20 cellular contexts compared by ENCODE assay signal in the genomic region with DNA sequence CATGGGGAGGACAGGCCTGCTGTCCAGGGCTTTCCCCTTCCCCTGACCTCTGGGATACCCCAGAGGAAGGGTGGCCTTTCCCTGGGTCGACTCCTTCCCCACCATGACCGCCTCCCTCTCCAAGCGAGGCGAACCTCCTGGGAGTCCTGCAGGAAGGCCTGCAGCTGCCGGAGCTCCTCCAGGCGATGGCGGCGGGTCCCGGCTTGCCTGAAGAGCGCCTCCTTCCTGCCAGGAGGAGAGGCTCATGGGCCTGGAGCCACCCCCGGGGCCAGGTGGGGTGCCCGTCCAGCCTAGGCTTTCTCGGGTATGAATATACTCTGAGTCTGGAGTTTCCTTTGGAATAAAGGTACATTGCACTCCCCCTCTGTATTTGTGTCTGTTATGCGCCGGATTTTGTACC. TPM values are rescaled to one million over a fixed set of nuclear protein-coding genes. Genes with fewer than 3 reads are reported as not detected.
DNase-seq lines count a peak whose midpoint lies in the region; ATAC-seq, FAIRE-seq and TF ChIP-seq lines count a peak whose summit lies in the region.
"Had no signal": no experiment of that assay in that cellular context is flagged by ENCODE, and none has a peak within 500 bp of the region (broad histone marks: within the 10 kb centered on the region; RNA-seq: fewer than 3 reads in every experiment).

No MANE protein-coding gene starts in this region.

- H3K36me3 ChIP-seq in H7 (replicated peaks; ENCODE audit: control insufficient read depth, insufficient read depth, low read length) (no peaks in the 10 kb centered on the region), PC-3 (ENCODE audit: low read depth, low read length) (no peaks in the 10 kb centered on the region), H1 (ENCODE audit: control insufficient read depth in 2 of 4, insufficient read depth in 4 of 4, low read length in 3 of 4) (no peaks in the 10 kb centered on the region), neural progenitor cell (no peaks in the 10 kb centered on the region)
- H3K36me3 ChIP-seq: BLaER1 treated with 17β-estradiol and CSF1 and Interleukin-3, amounts not matched to agents 10 nM and 100 nM had no signal

- no peak overlapping the region for H2BK120ac ChIP-seq in H1 (replicated peaks; ENCODE audit: low read depth, low read length)

- no peak overlapping the region for H4K8ac ChIP-seq in H1 (ENCODE audit: extremely low read depth, insufficient read depth, low read length)

- 0 out of 2 replicates have a peak overlapping the region, but pooled peaks have one; percentile 9 for H2BK12ac ChIP-seq in H1 (ENCODE audit: low read depth, low read length)

- H3K27me3 Mint-ChIP-seq in neural progenitor cell (ENCODE audit: insufficient read depth, low read depth) = peaks cover 8% of the 10 kb centered on the region
- H3K27me3 Mint-ChIP-seq: CD4-positive, alpha-beta T cell had no signal

- no peak for TF ChIP-seq POLR2A in H1 (IDR thresholded peaks at IDR 0.05; ENCODE audit: control extremely low read depth in 1 of 2, low read depth in 2 of 2, low read length in 2 of 2)

- H3K4me2 ChIP-seq in PC-3 (ENCODE audit: low read length) = no peak overlapping the region
- no peak overlapping the region for H3K4me2 ChIP-seq in H1 (ENCODE audit: insufficient read depth in 1 of 2, low read depth in 2 of 2, low read length in 2 of 2)
- no peak overlapping the region for H3K4me2 ChIP-seq in neural progenitor cell

- no peak overlapping the region for H3K27ac Mint-ChIP-seq in neural progenitor cell
- H3K27ac Mint-ChIP-seq: CD4-positive, alpha-beta T cell had no signal

- H3K79me1 ChIP-seq in H1 (ENCODE audit: low read depth, low read length) = no peaks in the 10 kb centered on the region

- CTCF ChIA-PET in PC-3 (lab: Charles Lee) (no interaction called here), H1 (lab: Charles Lee; ENCODE audit: partially characterized antibody) (interaction anchor here (0.6 to 5.5 kb wide), 26 partner anchors 9 to 335 kb away, joined by 3 to 49 read pairs (median 4); a partner anchor contains a TSS)

- no peak overlapping the region for H4K91ac ChIP-seq in H1 (replicated peaks; ENCODE audit: insufficient read length, low read length)

- TF ChIP-seq RAD21 in H1 (IDR thresholded peaks at IDR 0.05 in 1 of 2, conservative IDR thresholded peaks at IDR 0.05 in 1 of 2; ENCODE audit: low read depth in 2 of 2, low read length in 2 of 2) = peak in 1 of 2 experiments; percentile 36; a peak in 3 of 4 replicates

- ATAC-seq in PC-3 (no peak), GM21576 (IDR thresholded peaks at IDR 0.05; ENCODE audit: unreplicated experiment) (no peak)
- ATAC-seq: HCT116 had no signal

- intact Hi-C loops in PC-3 (cut with micrococcal nuclease) = no loop called here

- H3K9me2 ChIP-seq in PC-3 (replicated peaks; ENCODE audit: low read length) = no peaks in the 10 kb centered on the region

- H3F3A ChIP-seq in PC-3 (ENCODE audit: low read length, unreplicated experiment) (no peaks in the 10 kb centered on the region), neural progenitor cell (ENCODE audit: low read depth) (no peaks in the 10 kb centered on the region)

- 0 out of 2 replicates have a peak, but pooled peaks have one; percentile 14 for TF ChIP-seq CTCF in PC-3 (conservative IDR thresholded peaks at IDR 0.05; ENCODE audit: low read depth, low read length)
- TF ChIP-seq CTCF in H1 (IDR thresholded peaks at IDR 0.05; ENCODE audit: control extremely low read depth in 1 of 3, insufficient read depth in 1 of 3, low read depth in 1 of 3, low read length in 3 of 3) = peak in 2 of 3 experiments; percentile 29 to 36; a peak in 2 of 4 replicates
- no peak for TF ChIP-seq CTCF in neural progenitor cell (IDR thresholded peaks at IDR 0.05)
- no peak for TF ChIP-seq CTCF in D721Med (IDR thresholded peaks at IDR 0.05; ENCODE audit: insufficient read depth, missing control alignments)

- H3K18ac ChIP-seq in H1 (ENCODE audit: extremely low read depth, low read length) = no peak overlapping the region

- no peak for FAIRE-seq in H1 (lab: Jason Lieb, UNC)
- FAIRE-seq in D721Med (lab: Jason Lieb, UNC) = no peak
- FAIRE-seq: G401.6, GM12891 had no signal

- H3K4me3 ChIP-seq in H7 (ENCODE audit: insufficient read depth, low read depth, low read length) = no peak overlapping the region
- H3K4me3 ChIP-seq in PC-3 (ENCODE audit: low read length) = no peak overlapping the region
- no peak overlapping the region for H3K4me3 ChIP-seq in H1 (ENCODE audit: extremely low read depth in 1 of 4, insufficient read depth in 2 of 4, low read depth in 3 of 4, low read length in 4 of 4)
- H3K4me3 ChIP-seq in neural progenitor cell = no peak overlapping the region
- H3K4me3 ChIP-seq: BLaER1 treated with 17β-estradiol and CSF1 and Interleukin-3, amounts not matched to agents 10 nM and 100 nM had no signal

- H3K9me3 ChIP-seq in PC-3 (ENCODE audit: low read length) = no peaks in the 10 kb centered on the region
- H3K9me3 ChIP-seq in H1 (ENCODE audit: insufficient read depth in 2 of 2, low read depth in 1 of 2, low read length in 1 of 2) = no peaks in the 10 kb centered on the region
- no peaks in the 10 kb centered on the region for H3K9me3 ChIP-seq in neural progenitor cell (ENCODE audit: low read depth)
- H3K9me3 ChIP-seq: BLaER1 treated with 17β-estradiol and CSF1 and Interleukin-3, amounts not matched to agents 10 nM and 100 nM had no signal

- POLR2A ChIA-PET in PC-3 (lab: Charles Lee; ENCODE audit: unreplicated experiment) (no interaction called here), H1 (lab: Charles Lee; ENCODE audit: partially characterized antibody) (interaction anchor here (1.0 kb wide), 1 partner anchor 12 kb away, joined by 3 read pairs; no protein-coding TSS in a partner anchor)

- no peak overlapping the region; the same call in 1 of the 2 replicates for H2BK5ac ChIP-seq in H1 (ENCODE audit: low read depth, low read length)

- H2BK20ac ChIP-seq in H1 (ENCODE audit: low read length) = no peak overlapping the region

- no peak overlapping the region for H3K23ac ChIP-seq in H1 (ENCODE audit: insufficient read length)

- no peaks in the 10 kb centered on the region for H3K27me3 ChIP-seq in H7 (ENCODE audit: control insufficient read depth, insufficient read depth, low read length)
- no peaks in the 10 kb centered on the region for H3K27me3 ChIP-seq in PC-3 (ENCODE audit: low read length)
- no peaks in the 10 kb centered on the region; a peak in 3 of 7 replicates for H3K27me3 ChIP-seq in H1 (replicated peaks in 1 of 4; ENCODE audit: control insufficient read depth in 3 of 4, extremely low read depth in 1 of 4, insufficient read depth in 3 of 4, low read length in 3 of 4)
- no peaks in the 10 kb centered on the region for H3K27me3 ChIP-seq in neural progenitor cell
- H3K27me3 ChIP-seq: BLaER1 treated with 17β-estradiol and CSF1 and Interleukin-3, amounts not matched to agents 10 nM and 100 nM had no signal

- H3K9me3 Mint-ChIP-seq in neural progenitor cell = no peaks in the 10 kb centered on the region
- H3K9me3 Mint-ChIP-seq: CD4-positive, alpha-beta T cell had no signal

- WGBS in H1 (ENCODE audit: extremely low coverage in 1 of 2, insufficient coverage in 1 of 2, insufficient read length in 1 of 2, insufficient replicate concordance in 2 of 2, low coverage in 1 of 2, low lambda C conversion rate in 2 of 2, missing lambda C conversion rate in 1 of 2), 2 experiments = 86% methylated on average over 15 of the region's 15 CpGs; no CpG with 5 or more reads in 1 of the 2 experiments

- H3K4me1 ChIP-seq in PC-3 (ENCODE audit: insufficient read depth, low read length) = no peaks in the 10 kb centered on the region
- peaks cover 0 to 16% (median 2%) of the 10 kb centered on the region in 4 experiments; a peak in 2 of 7 replicates for H3K4me1 ChIP-seq in H1 (replicated peaks in 1 of 4; ENCODE audit: control insufficient read depth in 3 of 4, insufficient read depth in 4 of 4, low read length in 3 of 4)
- H3K4me1 ChIP-seq in neural progenitor cell = peaks cover 16% of the 10 kb centered on the region

- no peaks in the 10 kb centered on the region for H3K36me3 Mint-ChIP-seq in neural progenitor cell

- BruUV-seq in PC-3 (replicated peaks; lab: Mats Ljungman, UMichigan) = no TSS peak

- H3K27ac ChIP-seq in PC-3 (ENCODE audit: low read length) (no peak overlapping the region), H1 (ENCODE audit: low read depth, low read length) (no peak overlapping the region), neural progenitor cell (no peak overlapping the region)
- H3K27ac ChIP-seq: BLaER1 treated with 17β-estradiol and CSF1 and Interleukin-3, amounts not matched to agents 10 nM and 100 nM; HL-60 had no signal

- peak overlapping the region; percentile 10; the same call in 1 of the 2 replicates for H2BK15ac ChIP-seq in H1 (ENCODE audit: low read length)

- H3K4ac ChIP-seq in H1 (replicated peaks; ENCODE audit: insufficient read length, low read depth, low read length) = no peak overlapping the region

- no peak overlapping the region for H3K14ac ChIP-seq in H1 (ENCODE audit: insufficient read length)

- H4K20me1 ChIP-seq in PC-3 (ENCODE audit: low read length) (no peaks in the 10 kb centered on the region), H1 (replicated peaks in 1 of 2; ENCODE audit: control insufficient read depth in 1 of 2, insufficient read depth in 2 of 2, low read length in 2 of 2) (no peaks in the 10 kb centered on the region), neural progenitor cell (ENCODE audit: low read depth) (no peaks in the 10 kb centered on the region)

- H3K4me1 Mint-ChIP-seq in neural progenitor cell = peaks cover 39% of the 10 kb centered on the region

- H3K9ac ChIP-seq in PC-3 (ENCODE audit: low read length) (no peak overlapping the region), H1 (replicated peaks in 1 of 4; ENCODE audit: extremely low read depth in 1 of 4, low read depth in 3 of 4, low read length in 3 of 4) (no peak overlapping the region), neural progenitor cell (no peak overlapping the region)

- DNase-seq in H7 = peak; percentile 83
- DNase-seq in PC-3 = no peak
- no peak for DNase-seq in H1 (ENCODE audit: low read depth in 1 of 2, low spot score in 2 of 2)
- no peak for DNase-seq in neural progenitor cell (ENCODE audit: low spot score)
- no peak for DNase-seq in D721Med (ENCODE audit: insufficient read length, low spot score)
- DNase-seq in DMS79 treated with DMSO at 0.1 percent for 48 hours (lab: John Stamatoyannopoulos, UW) = no peak
- no peak for DNase-seq in activated CD4-positive, alpha-beta T cell treated with anti-CD3 and anti-CD28 coated beads, Interleukin-2, amount 50 U/mL, for 4 hours
- DNase-seq: ACHN; Calu3; CD4-positive, alpha-beta T cell; DMS79; EL; GOT3; IMR-90 had no signal

- no peak overlapping the region for H4K5ac ChIP-seq in H1 (ENCODE audit: insufficient read length, low read depth, low read length)

- no peaks in the 10 kb centered on the region for H3K79me2 ChIP-seq in PC-3 (ENCODE audit: low read length)
- H3K79me2 ChIP-seq in H1 (ENCODE audit: control insufficient read depth in 1 of 2, insufficient read depth in 2 of 2, low read length in 2 of 2) = no peaks in the 10 kb centered on the region
- no peaks in the 10 kb centered on the region for H3K79me2 ChIP-seq in neural progenitor cell (ENCODE audit: low read depth)

- peak overlapping the region; percentile 53 for H3K4me3 Mint-ChIP-seq in neural progenitor cell
- H3K4me3 Mint-ChIP-seq: CD4-positive, alpha-beta T cell had no signal

- no peaks in the 10 kb centered on the region for H3K23me2 ChIP-seq in H1 (ENCODE audit: low read depth, low read length)

- H2AK5ac ChIP-seq in H1 (ENCODE audit: low read depth, low read length) = no peak overlapping the region

- H3K56ac ChIP-seq in H1 (replicated peaks; ENCODE audit: insufficient read length, low read depth, low read length) = no peak overlapping the region

- H2AFZ ChIP-seq in PC-3 (ENCODE audit: low read length) (no peak overlapping the region), H1 (ENCODE audit: low read length) (no peak overlapping the region), neural progenitor cell (replicated peaks) (no peak overlapping the region)

- no peak for TF ChIP-seq EP300 in H1 (IDR thresholded peaks at IDR 0.05; ENCODE audit: borderline replicate concordance in 1 of 2, low read depth in 2 of 2, low read length in 2 of 2)

RNA-seq across cellular contexts. Expression of a gene that starts 20.1 kb away (rescaled TPM):
- total RNA-seq in H7 (2014; rRNA removed; shearing (Covaris generic)) = 3.0 and 5.3 TPM in 2 replicates
- total RNA-seq in PC-3 (2014; rRNA removed) (7.0 and 12.2 TPM in 2 replicates), neural progenitor cell (ENCODE audit: low replicate concordance) (2.0 and 10.1 TPM in 2 replicates)
- total RNA-seq in H1 (2021; fragmentation: NEBNext Ultra II Directional; extraction: Animal tissue kit (Norgen Biotek cat#: 25700)) = 4.2 and 8.0 TPM in 2 replicates
- 9.2 TPM in 2 replicates for polyA plus RNA-seq in H1 (2011; rRNA removed)
- polyA plus RNA-seq in H1 (2011; cell fraction: cytosol; rRNA removed) = 8.0 TPM
- polyA plus RNA-seq in H1 (2011; cell fraction: nucleus; rRNA removed) = 49.3 TPM
- 2.8 to 7.8 TPM (median 6.9 TPM) in 4 replicates for polyA plus RNA-seq in H1 (2012, experiment 1 of 2)
- polyA plus RNA-seq in H1 (2012, experiment 2 of 2) = 4.2 TPM
- 10.3 TPM for polyA plus RNA-seq in H1 (2013, experiment 1 of 2)
- 6.5 TPM for polyA plus RNA-seq in H1 (2013, experiment 2 of 2)
- polyA minus RNA-seq in H1 (2011; rRNA and poly(A)+ RNA removed) = 1.5 and 2.0 TPM in 2 replicates
- polyA minus RNA-seq in H1 (2011; cell fraction: cytosol; rRNA and poly(A)+ RNA removed) = 3.1 TPM
- 7.5 TPM for polyA minus RNA-seq in H1 (2011; cell fraction: nucleus; rRNA and poly(A)+ RNA removed)

RNA-seq across cellular contexts. Expression of a gene that starts 30.9 kb away (rescaled TPM):
- total RNA-seq in H7 (2014; rRNA removed; shearing (Covaris generic)) = 10.7 and 12.3 TPM in 2 replicates
- total RNA-seq in PC-3 (2014; rRNA removed) (8.1 and 13.7 TPM in 2 replicates), neural progenitor cell (ENCODE audit: low replicate concordance) (13.4 and 18.3 TPM in 2 replicates)
- 14.7 and 15.0 TPM in 2 replicates for total RNA-seq in H1 (2021; fragmentation: NEBNext Ultra II Directional; extraction: Animal tissue kit (Norgen Biotek cat#: 25700))
- 20.0 and 21.2 TPM in 2 replicates for polyA plus RNA-seq in H1 (2011; rRNA removed)
- 17.1 TPM for polyA plus RNA-seq in H1 (2011; cell fraction: cytosol; rRNA removed)
- 28.8 TPM for polyA plus RNA-seq in H1 (2011; cell fraction: nucleus; rRNA removed)
- 11.7 to 16.4 TPM (median 15.2 TPM) in 4 replicates for polyA plus RNA-seq in H1 (2012, experiment 1 of 2)
- polyA plus RNA-seq in H1 (2012, experiment 2 of 2) = 15.2 TPM
- polyA plus RNA-seq in H1 (2013, experiment 1 of 2) = 7.5 TPM
- 8.5 TPM for polyA plus RNA-seq in H1 (2013, experiment 2 of 2)
- polyA minus RNA-seq in H1 (2011; rRNA and poly(A)+ RNA removed) = 4.8 and 5.2 TPM in 2 replicates
- 10.6 TPM for polyA minus RNA-seq in H1 (2011; cell fraction: cytosol; rRNA and poly(A)+ RNA removed)
- 6.7 TPM for polyA minus RNA-seq in H1 (2011; cell fraction: nucleus; rRNA and poly(A)+ RNA removed)

RNA-seq across cellular contexts. Expression of a gene that starts 35.1 kb away (rescaled TPM):
- 0.17 and 0.55 TPM in 2 replicates for total RNA-seq in H7 (2014; rRNA removed; shearing (Covaris generic))
- total RNA-seq in PC-3 (2014; rRNA removed) = 0.84 and 0.98 TPM in 2 replicates
- 0.84 and 1.1 TPM in 2 replicates for total RNA-seq in H1 (2021; fragmentation: NEBNext Ultra II Directional; extraction: Animal tissue kit (Norgen Biotek cat#: 25700))
- polyA plus RNA-seq in H1 (2011; rRNA removed) = 0.32 and 0.38 TPM in 2 replicates
- polyA plus RNA-seq in H1 (2011; cell fraction: cytosol; rRNA removed) = 0.59 TPM
- polyA plus RNA-seq in H1 (2011; cell fraction: nucleus; rRNA removed) = 4.5 TPM
- 0.33 to 1.1 TPM (median 0.89 TPM) in 4 replicates for polyA plus RNA-seq in H1 (2012, experiment 1 of 2)
- 0.12 TPM for polyA plus RNA-seq in H1 (2012, experiment 2 of 2)
- polyA plus RNA-seq in H1 (2013, experiment 1 of 2) = 0.43 TPM
- 0.35 TPM for polyA plus RNA-seq in H1 (2013, experiment 2 of 2)
- 0.13 and 0.54 TPM in 2 replicates for polyA minus RNA-seq in H1 (2011; rRNA and poly(A)+ RNA removed)
- not detected for polyA minus RNA-seq in H1 (2011; cell fraction: cytosol; rRNA and poly(A)+ RNA removed)
- 1.00 TPM for polyA minus RNA-seq in H1 (2011; cell fraction: nucleus; rRNA and poly(A)+ RNA removed)
- 0.15 TPM in 1 of 2 replicates, not detected in the other for total RNA-seq in neural progenitor cell (ENCODE audit: low replicate concordance)

Comparison
In these comparisons a context has a peak if more than half of its experiments do, and no peak if none do; other contexts are left out.
1. CTCF ChIP-seq: peak in PC-3 (single experiment) and H1 (2 of 3); none in neural progenitor cell (single experiment) and D721Med (single experiment).